2 cellular contexts compared by ENCODE assay signal in the genomic region with DNA sequence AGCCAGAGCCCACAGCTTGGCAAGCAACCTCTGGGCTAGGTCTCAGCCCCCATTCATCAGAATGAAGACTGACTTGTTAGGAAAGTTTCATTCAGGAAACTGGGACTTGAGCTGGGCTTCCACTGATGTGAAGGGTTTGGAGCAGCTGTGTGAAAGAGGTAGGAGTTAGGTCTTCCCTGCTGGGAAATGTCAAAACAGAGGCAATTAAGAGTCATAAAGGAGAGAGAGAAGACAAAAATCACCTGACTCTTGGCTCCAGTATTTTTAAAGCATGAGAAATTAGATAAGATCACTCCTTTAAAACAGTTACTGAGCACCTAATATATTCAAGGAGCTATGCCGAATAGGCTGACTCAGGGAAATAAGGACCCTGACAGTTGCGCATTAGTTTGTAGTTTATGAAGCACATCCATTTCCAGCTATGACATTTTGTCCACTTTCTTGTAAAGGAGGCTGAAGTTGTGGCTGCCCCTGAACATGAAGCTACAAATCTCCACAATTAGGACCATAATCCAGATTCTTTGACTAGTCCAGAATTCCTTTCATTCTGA.
TF ChIP-seq lines count a peak whose summit lies in the region.

No MANE protein-coding gene starts in this region.

TF ChIP-seq in A549, 52 proteins besides CTCF, POLR2A, EP300 and RAD21:
- no peak for TF ChIP-seq CBX8 (IDR thresholded peaks at IDR 0.05)
- TF ChIP-seq MAFK (IDR thresholded peaks at IDR 0.05; ENCODE audit: partially characterized antibody) = peak; percentile 42

TF ChIP-seq in HEK293, 187 proteins besides CTCF, POLR2A, EP300 and RAD21 (continues in another document):
- peak; percentile 72 for TF ChIP-seq WT1 (tag by site-specific recombination; IDR thresholded peaks at IDR 0.05)
- no peak for TF ChIP-seq ZNF621 (tag by site-specific recombination; IDR thresholded peaks at IDR 0.05)
- TF ChIP-seq, protein P1, sequence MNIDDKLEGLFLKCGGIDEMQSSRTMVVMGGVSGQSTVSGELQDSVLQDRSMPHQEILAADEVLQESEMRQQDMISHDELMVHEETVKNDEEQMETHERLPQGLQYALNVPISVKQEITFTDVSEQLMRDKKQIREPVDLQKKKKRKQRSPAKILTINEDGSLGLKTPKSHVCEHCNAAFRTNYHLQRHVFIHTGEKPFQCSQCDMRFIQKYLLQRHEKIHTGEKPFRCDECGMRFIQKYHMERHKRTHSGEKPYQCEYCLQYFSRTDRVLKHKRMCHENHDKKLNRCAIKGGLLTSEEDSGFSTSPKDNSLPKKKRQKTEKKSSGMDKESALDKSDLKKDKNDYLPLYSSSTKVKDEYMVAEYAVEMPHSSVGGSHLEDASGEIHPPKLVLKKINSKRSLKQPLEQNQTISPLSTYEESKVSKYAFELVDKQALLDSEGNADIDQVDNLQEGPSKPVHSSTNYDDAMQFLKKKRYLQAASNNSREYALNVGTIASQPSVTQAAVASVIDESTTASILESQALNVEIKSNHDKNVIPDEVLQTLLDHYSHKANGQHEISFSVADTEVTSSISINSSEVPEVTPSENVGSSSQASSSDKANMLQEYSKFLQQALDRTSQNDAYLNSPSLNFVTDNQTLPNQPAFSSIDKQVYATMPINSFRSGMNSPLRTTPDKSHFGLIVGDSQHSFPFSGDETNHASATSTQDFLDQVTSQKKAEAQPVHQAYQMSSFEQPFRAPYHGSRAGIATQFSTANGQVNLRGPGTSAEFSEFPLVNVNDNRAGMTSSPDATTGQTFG (tag by site-specific recombination; IDR thresholded peaks at IDR 0.05; ENCODE audit: borderline replicate concordance) = no peak
- no peak for TF ChIP-seq OVOL3 (tag by site-specific recombination; IDR thresholded peaks at IDR 0.05)
- TF ChIP-seq, protein P2, sequence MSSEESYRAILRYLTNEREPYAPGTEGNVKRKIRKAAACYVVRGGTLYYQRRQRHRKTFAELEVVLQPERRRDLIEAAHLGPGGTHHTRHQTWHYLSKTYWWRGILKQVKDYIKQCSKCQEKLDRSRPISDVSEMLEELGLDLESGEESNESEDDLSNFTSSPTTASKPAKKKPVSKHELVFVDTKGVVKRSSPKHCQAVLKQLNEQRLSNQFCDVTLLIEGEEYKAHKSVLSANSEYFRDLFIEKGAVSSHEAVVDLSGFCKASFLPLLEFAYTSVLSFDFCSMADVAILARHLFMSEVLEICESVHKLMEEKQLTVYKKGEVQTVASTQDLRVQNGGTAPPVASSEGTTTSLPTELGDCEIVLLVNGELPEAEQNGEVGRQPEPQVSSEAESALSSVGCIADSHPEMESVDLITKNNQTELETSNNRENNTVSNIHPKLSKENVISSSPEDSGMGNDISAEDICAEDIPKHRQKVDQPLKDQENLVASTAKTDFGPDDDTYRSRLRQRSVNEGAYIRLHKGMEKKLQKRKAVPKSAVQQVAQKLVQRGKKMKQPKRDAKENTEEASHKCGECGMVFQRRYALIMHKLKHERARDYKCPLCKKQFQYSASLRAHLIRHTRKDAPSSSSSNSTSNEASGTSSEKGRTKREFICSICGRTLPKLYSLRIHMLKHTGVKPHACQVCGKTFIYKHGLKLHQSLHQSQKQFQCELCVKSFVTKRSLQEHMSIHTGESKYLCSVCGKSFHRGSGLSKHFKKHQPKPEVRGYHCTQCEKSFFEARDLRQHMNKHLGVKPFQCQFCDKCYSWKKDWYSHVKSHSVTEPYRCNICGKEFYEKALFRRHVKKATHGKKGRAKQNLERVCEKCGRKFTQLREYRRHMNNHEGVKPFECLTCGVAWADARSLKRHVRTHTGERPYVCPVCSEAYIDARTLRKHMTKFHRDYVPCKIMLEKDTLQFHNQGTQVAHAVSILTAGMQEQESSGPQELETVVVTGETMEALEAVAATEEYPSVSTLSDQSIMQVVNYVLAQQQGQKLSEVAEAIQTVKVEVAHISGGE (tag by site-specific recombination; conservative IDR thresholded peaks at IDR 0.05; ENCODE audit: low read depth) = no peak
- TF ChIP-seq, protein P3, sequence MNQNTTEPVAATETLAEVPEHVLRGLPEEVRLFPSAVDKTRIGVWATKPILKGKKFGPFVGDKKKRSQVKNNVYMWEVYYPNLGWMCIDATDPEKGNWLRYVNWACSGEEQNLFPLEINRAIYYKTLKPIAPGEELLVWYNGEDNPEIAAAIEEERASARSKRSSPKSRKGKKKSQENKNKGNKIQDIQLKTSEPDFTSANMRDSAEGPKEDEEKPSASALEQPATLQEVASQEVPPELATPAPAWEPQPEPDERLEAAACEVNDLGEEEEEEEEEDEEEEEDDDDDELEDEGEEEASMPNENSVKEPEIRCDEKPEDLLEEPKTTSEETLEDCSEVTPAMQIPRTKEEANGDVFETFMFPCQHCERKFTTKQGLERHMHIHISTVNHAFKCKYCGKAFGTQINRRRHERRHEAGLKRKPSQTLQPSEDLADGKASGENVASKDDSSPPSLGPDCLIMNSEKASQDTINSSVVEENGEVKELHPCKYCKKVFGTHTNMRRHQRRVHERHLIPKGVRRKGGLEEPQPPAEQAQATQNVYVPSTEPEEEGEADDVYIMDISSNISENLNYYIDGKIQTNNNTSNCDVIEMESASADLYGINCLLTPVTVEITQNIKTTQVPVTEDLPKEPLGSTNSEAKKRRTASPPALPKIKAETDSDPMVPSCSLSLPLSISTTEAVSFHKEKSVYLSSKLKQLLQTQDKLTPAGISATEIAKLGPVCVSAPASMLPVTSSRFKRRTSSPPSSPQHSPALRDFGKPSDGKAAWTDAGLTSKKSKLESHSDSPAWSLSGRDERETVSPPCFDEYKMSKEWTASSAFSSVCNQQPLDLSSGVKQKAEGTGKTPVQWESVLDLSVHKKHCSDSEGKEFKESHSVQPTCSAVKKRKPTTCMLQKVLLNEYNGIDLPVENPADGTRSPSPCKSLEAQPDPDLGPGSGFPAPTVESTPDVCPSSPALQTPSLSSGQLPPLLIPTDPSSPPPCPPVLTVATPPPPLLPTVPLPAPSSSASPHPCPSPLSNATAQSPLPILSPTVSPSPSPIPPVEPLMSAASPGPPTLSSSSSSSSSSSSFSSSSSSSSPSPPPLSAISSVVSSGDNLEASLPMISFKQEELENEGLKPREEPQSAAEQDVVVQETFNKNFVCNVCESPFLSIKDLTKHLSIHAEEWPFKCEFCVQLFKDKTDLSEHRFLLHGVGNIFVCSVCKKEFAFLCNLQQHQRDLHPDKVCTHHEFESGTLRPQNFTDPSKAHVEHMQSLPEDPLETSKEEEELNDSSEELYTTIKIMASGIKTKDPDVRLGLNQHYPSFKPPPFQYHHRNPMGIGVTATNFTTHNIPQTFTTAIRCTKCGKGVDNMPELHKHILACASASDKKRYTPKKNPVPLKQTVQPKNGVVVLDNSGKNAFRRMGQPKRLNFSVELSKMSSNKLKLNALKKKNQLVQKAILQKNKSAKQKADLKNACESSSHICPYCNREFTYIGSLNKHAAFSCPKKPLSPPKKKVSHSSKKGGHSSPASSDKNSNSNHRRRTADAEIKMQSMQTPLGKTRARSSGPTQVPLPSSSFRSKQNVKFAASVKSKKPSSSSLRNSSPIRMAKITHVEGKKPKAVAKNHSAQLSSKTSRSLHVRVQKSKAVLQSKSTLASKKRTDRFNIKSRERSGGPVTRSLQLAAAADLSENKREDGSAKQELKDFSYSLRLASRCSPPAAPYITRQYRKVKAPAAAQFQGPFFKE (tag by site-specific recombination; IDR thresholded peaks at IDR 0.05; ENCODE audit: borderline replicate concordance) = no peak
- no peak for TF ChIP-seq ZNF221 (tag by site-specific recombination; IDR thresholded peaks at IDR 0.05; ENCODE audit: borderline replicate concordance)
- TF ChIP-seq ZNF747 (tag by site-specific recombination; IDR thresholded peaks at IDR 0.05) = no peak
- no peak for TF ChIP-seq ZNF654 (tag by site-specific recombination; IDR thresholded peaks at IDR 0.05; ENCODE audit: low read depth)
- TF ChIP-seq, protein P4, sequence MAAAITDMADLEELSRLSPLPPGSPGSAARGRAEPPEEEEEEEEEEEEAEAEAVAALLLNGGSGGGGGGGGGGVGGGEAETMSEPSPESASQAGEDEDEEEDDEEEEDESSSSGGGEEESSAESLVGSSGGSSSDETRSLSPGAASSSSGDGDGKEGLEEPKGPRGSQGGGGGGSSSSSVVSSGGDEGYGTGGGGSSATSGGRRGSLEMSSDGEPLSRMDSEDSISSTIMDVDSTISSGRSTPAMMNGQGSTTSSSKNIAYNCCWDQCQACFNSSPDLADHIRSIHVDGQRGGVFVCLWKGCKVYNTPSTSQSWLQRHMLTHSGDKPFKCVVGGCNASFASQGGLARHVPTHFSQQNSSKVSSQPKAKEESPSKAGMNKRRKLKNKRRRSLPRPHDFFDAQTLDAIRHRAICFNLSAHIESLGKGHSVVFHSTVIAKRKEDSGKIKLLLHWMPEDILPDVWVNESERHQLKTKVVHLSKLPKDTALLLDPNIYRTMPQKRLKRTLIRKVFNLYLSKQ (tag by site-specific recombination; IDR thresholded peaks at IDR 0.05; ENCODE audit: borderline replicate concordance) = no peak
- no peak for TF ChIP-seq ZNF660 (tag by site-specific recombination; IDR thresholded peaks at IDR 0.05)
- TF ChIP-seq, protein P5, sequence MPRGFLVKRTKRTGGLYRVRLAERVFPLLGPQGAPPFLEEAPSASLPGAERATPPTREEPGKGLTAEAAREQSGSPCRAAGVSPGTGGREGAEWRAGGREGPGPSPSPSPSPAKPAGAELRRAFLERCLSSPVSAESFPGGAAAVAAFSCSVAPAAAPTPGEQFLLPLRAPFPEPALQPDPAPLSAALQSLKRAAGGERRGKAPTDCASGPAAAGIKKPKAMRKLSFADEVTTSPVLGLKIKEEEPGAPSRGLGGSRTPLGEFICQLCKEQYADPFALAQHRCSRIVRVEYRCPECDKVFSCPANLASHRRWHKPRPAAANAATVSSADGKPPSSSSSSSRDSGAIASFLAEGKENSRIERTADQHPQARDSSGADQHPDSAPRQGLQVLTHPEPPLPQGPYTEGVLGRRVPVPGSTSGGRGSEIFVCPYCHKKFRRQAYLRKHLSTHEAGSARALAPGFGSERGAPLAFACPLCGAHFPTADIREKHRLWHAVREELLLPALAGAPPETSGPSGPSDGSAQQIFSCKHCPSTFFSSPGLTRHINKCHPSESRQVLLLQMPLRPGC (tag by site-specific recombination; IDR thresholded peaks at IDR 0.05) = no peak
- TF ChIP-seq, protein P6, sequence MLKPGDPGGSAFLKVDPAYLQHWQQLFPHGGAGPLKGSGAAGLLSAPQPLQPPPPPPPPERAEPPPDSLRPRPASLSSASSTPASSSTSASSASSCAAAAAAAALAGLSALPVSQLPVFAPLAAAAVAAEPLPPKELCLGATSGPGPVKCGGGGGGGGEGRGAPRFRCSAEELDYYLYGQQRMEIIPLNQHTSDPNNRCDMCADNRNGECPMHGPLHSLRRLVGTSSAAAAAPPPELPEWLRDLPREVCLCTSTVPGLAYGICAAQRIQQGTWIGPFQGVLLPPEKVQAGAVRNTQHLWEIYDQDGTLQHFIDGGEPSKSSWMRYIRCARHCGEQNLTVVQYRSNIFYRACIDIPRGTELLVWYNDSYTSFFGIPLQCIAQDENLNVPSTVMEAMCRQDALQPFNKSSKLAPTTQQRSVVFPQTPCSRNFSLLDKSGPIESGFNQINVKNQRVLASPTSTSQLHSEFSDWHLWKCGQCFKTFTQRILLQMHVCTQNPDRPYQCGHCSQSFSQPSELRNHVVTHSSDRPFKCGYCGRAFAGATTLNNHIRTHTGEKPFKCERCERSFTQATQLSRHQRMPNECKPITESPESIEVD (tag by site-specific recombination; IDR thresholded peaks at IDR 0.05) = 0 out of 2 replicates have a peak, but pooled peaks have one; percentile 31
- TF ChIP-seq GFI1B (tag by site-specific recombination; IDR thresholded peaks at IDR 0.05) = no peak
- TF ChIP-seq, protein P7, sequence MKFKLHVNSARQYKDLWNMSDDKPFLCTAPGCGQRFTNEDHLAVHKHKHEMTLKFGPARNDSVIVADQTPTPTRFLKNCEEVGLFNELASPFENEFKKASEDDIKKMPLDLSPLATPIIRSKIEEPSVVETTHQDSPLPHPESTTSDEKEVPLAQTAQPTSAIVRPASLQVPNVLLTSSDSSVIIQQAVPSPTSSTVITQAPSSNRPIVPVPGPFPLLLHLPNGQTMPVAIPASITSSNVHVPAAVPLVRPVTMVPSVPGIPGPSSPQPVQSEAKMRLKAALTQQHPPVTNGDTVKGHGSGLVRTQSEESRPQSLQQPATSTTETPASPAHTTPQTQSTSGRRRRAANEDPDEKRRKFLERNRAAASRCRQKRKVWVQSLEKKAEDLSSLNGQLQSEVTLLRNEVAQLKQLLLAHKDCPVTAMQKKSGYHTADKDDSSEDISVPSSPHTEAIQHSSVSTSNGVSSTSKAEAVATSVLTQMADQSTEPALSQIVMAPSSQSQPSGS (tag by site-specific recombination; IDR thresholded peaks at IDR 0.05; ENCODE audit: low read depth) = no peak
- TF ChIP-seq, protein P8, sequence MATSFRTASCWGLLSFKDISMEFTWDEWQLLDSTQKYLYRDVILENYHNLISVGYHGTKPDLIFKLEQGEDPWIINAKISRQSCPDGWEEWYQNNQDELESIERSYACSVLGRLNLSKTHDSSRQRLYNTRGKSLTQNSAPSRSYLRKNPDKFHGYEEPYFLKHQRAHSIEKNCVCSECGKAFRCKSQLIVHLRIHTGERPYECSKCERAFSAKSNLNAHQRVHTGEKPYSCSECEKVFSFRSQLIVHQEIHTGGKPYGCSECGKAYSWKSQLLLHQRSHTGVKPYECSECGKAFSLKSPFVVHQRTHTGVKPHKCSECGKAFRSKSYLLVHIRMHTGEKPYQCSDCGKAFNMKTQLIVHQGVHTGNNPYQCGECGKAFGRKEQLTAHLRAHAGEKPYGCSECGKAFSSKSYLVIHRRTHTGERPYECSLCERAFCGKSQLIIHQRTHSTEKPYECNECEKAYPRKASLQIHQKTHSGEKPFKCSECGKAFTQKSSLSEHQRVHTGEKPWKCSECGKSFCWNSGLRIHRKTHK (tag by site-specific recombination; IDR thresholded peaks at IDR 0.05) = no peak
- no peak for TF ChIP-seq ZNF843 (tag by site-specific recombination; IDR thresholded peaks at IDR 0.05)
- no peak for TF ChIP-seq ZNF768 (tag by site-specific recombination; IDR thresholded peaks at IDR 0.05)
- TF ChIP-seq ZNF114 (tag by site-specific recombination; IDR thresholded peaks at IDR 0.05) = no peak
- no peak for TF ChIP-seq ZBTB7A (tag by site-specific recombination; IDR thresholded peaks at IDR 0.05; ENCODE audit: low read depth)
- no peak for TF ChIP-seq ZNF433 (tag by site-specific recombination; IDR thresholded peaks at IDR 0.05; ENCODE audit: low read depth)
- TF ChIP-seq OSR2 (tag by site-specific recombination; IDR thresholded peaks at IDR 0.05) = peak; percentile 23; the same call in 1 of the 2 replicates
- TF ChIP-seq ZNF16 (tag by site-specific recombination; IDR thresholded peaks at IDR 0.05; ENCODE audit: low read depth) = no peak
